ENCODE assay signal across 18 cellular contexts in genomic region chr18:44884446-44884845, GRCh38.
DNase-seq lines count a peak whose midpoint lies in the region; ATAC-seq and TF ChIP-seq lines count a peak whose summit lies in the region.
"Had no signal": no experiment of that assay in that cellular context is flagged by ENCODE, and none has a peak within 500 bp of the region (broad histone marks: within the 10 kb centered on the region; RNA-seq: fewer than 3 reads in every experiment).

No MANE protein-coding gene starts in this region.

- H3K4me1 Mint-ChIP-seq in nephron progenitor cell: peaks cover 37% of the 10 kb centered on the region

- in situ Hi-C loops in mammary epithelial cell (cut with MboI; ENCODE audit: low sequenced_read_pairs in 2 of 2): loop anchor here in 1 of 2 donors (10.0 to 25.0 kb wide), 3 partner anchors 200 to 747 kb away; partner anchors contain the start of gene SETBP1

- H3K36me3 ChIP-seq in mammary epithelial cell (ENCODE audit: insufficient read depth, low read length) (no peaks in the 10 kb centered on the region), breast epithelium (no peaks in the 10 kb centered on the region)
- H3K36me3 ChIP-seq: BLaER1 treated with 17β-estradiol and CSF1 and Interleukin-3, amounts not matched to agents 10 nM and 100 nM had no signal

- BruUV-seq in mammary epithelial cell (replicated peaks; lab: Mats Ljungman, UMichigan): no TSS peak

- H3K4me1 ChIP-seq in mammary epithelial cell (ENCODE audit: insufficient read depth, low read length) (peaks cover 17% of the 10 kb centered on the region), breast epithelium (no peaks in the 10 kb centered on the region)

- H3K9me3 ChIP-seq in mammary epithelial cell (replicated peaks; ENCODE audit: insufficient read depth, low read length) (no peaks in the 10 kb centered on the region), breast epithelium (no peaks in the 10 kb centered on the region)

- H3K27me3 ChIP-seq in mammary epithelial cell (ENCODE audit: insufficient read depth, low read length) (no peaks in the 10 kb centered on the region), breast epithelium (no peaks in the 10 kb centered on the region)
- H3K27me3 ChIP-seq: BLaER1 treated with 17β-estradiol and CSF1 and Interleukin-3, amounts not matched to agents 10 nM and 100 nM had no signal

- no peak overlapping the region for H3K27ac ChIP-seq in mammary epithelial cell (ENCODE audit: insufficient read depth, low read depth, low read length)
- no peak overlapping the region for H3K27ac ChIP-seq in breast epithelium
- H3K27ac ChIP-seq: BLaER1 treated with 17β-estradiol and CSF1 and Interleukin-3, amounts not matched to agents 10 nM and 100 nM had no signal

- H4K20me1 ChIP-seq in mammary epithelial cell (ENCODE audit: insufficient read depth, low read length): no peaks in the 10 kb centered on the region
- H4K20me1 ChIP-seq: BLaER1 treated with 17β-estradiol and CSF1 and Interleukin-3, amounts not matched to agents 10 nM and 100 nM had no signal

- no peak overlapping the region for H3K9ac ChIP-seq in mammary epithelial cell (ENCODE audit: insufficient read depth, low read length)
- H3K9ac ChIP-seq: BLaER1 treated with 17β-estradiol and CSF1 and Interleukin-3, amounts not matched to agents 10 nM and 100 nM had no signal

- H3K9me3 Mint-ChIP-seq in nephron progenitor cell: peaks cover 15% of the 10 kb centered on the region
- H3K9me3 Mint-ChIP-seq: CD8-positive, alpha-beta T cell had no signal

- H3K4me2 ChIP-seq in mammary epithelial cell (ENCODE audit: insufficient read depth, low read depth, low read length): no peak overlapping the region

- no peak for ATAC-seq in GM18498 (IDR thresholded peaks at IDR 0.05; ENCODE audit: unreplicated experiment)
- ATAC-seq: CD8-positive, alpha-beta T cell; SK-N-SH treated with all-trans-retinoic acid at 6 μM for 48 hours had no signal

- intact Hi-C loops in mammary epithelial cell (cut with micrococcal nuclease) (no loop called here), breast epithelium (cut with DNase I; ENCODE audit: low total_unique reads) (no loop called here)

- peaks cover 17% of the 10 kb centered on the region for H3K36me3 Mint-ChIP-seq in nephron progenitor cell (ENCODE audit: low read depth)
- H3K36me3 Mint-ChIP-seq: CD8-positive, alpha-beta T cell had no signal

- peaks cover 4% of the 10 kb centered on the region for H3K79me2 ChIP-seq in mammary epithelial cell (ENCODE audit: insufficient read depth, low read length)

- no peak for TF ChIP-seq CTCF in mammary epithelial cell (conservative IDR thresholded peaks at IDR 0.05 in 1 of 2, IDR thresholded peaks at IDR 0.05 in 1 of 2; ENCODE audit: extremely low read depth in 1 of 2, insufficient read depth in 1 of 2, low read depth in 1 of 2, low read length in 2 of 2)
- no peak for TF ChIP-seq CTCF in breast epithelium (IDR thresholded peaks at IDR 0.05)
- no peak for TF ChIP-seq CTCF in nephron progenitor cell (IDR thresholded peaks at IDR 0.05)
- TF ChIP-seq CTCF in GM20000 (IDR thresholded peaks at IDR 0.05; ENCODE audit: extremely low read depth, missing control alignments): no peak

- TF ChIP-seq POLR2A in breast epithelium (IDR thresholded peaks at IDR 0.05): no peak

- H3K27ac Mint-ChIP-seq in nephron progenitor cell: no peak overlapping the region
- H3K27ac Mint-ChIP-seq: CD8-positive, alpha-beta T cell had no signal

- DNase-seq in mammary epithelial cell (peak; percentile 35), breast epithelium (ENCODE audit: low spot score in 2 of 2) (no peak), NCI-H446 treated with DMSO at 0.1 percent for 48 hours (lab: John Stamatoyannopoulos, UW) (peak; percentile 67), fibroblast of gingiva (ENCODE audit: low read depth) (peak; percentile 16), stromal cell of bone marrow (ENCODE audit: low read depth) (peak; percentile 28), nephron progenitor cell (no peak), GM20000 (ENCODE audit: low spot score) (no peak)
- DNase-seq: 8988T; CD8-positive, alpha-beta T cell; DMS53; GOT3; NCI-H1092 treated with DMSO at 0.1 percent for 48 hours; NCI-H510A treated with DMSO at 0.1 percent for 48 hours; NCI-H774; SIG-M5 had no signal

- H3K4me3 ChIP-seq in mammary epithelial cell (replicated peaks in 1 of 3; ENCODE audit: insufficient read depth in 1 of 3, low read depth in 2 of 3, low read length in 3 of 3): no peak overlapping the region
- H3K4me3 ChIP-seq in breast epithelium: no peak overlapping the region
- H3K4me3 ChIP-seq: BLaER1 treated with 17β-estradiol and CSF1 and Interleukin-3, amounts not matched to agents 10 nM and 100 nM had no signal

- H3K27me3 Mint-ChIP-seq in nephron progenitor cell (ENCODE audit: low read depth, poor library complexity): no peaks in the 10 kb centered on the region

- no peak overlapping the region for H2AFZ ChIP-seq in mammary epithelial cell (ENCODE audit: low read depth, low read length)

- H3K4me3 Mint-ChIP-seq in nephron progenitor cell: no peak overlapping the region
- H3K4me3 Mint-ChIP-seq: CD8-positive, alpha-beta T cell had no signal

- dilution Hi-C loops in mammary epithelial cell (cut with HindIII; ENCODE audit: low sequenced_read_pairs): no loop called here

- CTCF ChIA-PET in mammary epithelial cell (lab: Charles Lee; ENCODE audit: low non-redundant PET): no interaction called here

Comparison
In these comparisons a context has a peak if more than half of its experiments do, and no peak if none do; other contexts are left out.
1. DNase-seq: peak in mammary epithelial cell (single experiment), NCI-H446 treated with DMSO at 0.1 percent for 48 hours (single experiment), fibroblast of gingiva (single experiment) and stromal cell of bone marrow (single experiment); none in breast epithelium (0 of 2), nephron progenitor cell (single experiment) and GM20000 (single experiment).